ENCODE assay signal across 8 cellular contexts in the genomic region with DNA sequence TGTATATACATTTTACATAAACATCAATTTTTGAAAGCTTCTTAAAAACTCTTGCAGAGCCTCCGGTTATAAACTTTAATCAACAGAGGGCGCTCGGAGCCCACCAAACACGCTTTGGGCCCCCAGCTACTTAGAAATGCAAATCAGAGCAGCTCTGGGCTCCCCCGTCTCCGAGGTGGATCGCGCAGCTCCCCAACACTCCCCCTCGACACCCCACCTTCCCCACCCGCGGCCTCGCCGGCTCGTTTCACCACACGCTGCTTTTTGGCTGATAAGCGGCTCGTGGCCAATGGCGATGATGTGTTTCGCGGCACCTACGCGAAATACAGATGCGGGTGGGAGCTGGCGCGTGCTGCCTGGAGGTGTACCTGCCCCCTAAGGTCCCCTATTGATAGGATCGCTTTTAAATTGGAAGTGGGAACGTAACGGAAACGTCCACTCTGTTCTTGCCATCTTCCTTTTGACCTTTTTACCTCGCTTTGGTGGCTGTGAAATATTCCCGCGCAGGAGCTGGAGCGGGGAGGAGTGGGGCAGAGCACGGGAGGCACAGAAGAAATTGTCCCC. TPM values are rescaled to one million over a fixed set of nuclear protein-coding genes. Genes with fewer than 3 reads are reported as not detected.
DNase-seq lines count a peak whose midpoint lies in the region; ATAC-seq and TF ChIP-seq lines count a peak whose summit lies in the region.

No MANE protein-coding gene starts in this region.

- peaks cover 62% of the 10 kb centered on the region for H3K27me3 Mint-ChIP-seq in activated T-helper 1 cell treated with anti-CD3 and anti-CD28 coated beads, Interleukin-12 subunit alpha, Interleukin-12 subunit beta, Interleukin-2, Interleukin-4 antibody, amounts not matched to agents 30 ng/mL and 10 ng/mL and 1 ng/mL, durations not matched to agents 14 hours and 24 hours and 36 hours (ENCODE audit: insufficient read depth)
- peaks cover 38% of the 10 kb centered on the region for H3K27me3 Mint-ChIP-seq in nephron (ENCODE audit: low read depth)

- intact Hi-C loops in activated T-helper 1 cell treated with anti-CD3 and anti-CD28 coated beads, Interleukin-12 subunit alpha, Interleukin-12 subunit beta, Interleukin-2, Interleukin-4 antibody, amounts not matched to agents 30 ng/mL and 10 ng/mL and 1 ng/mL, durations not matched to agents 14 hours and 24 hours and 36 hours (cut with micrococcal nuclease) = loop anchor here (1.0 to 10.0 kb wide), 8 partner anchors 229 to 1542 kb away; a partner anchor contains a TSS
- intact Hi-C loops in stomach (cut with DNase I; ENCODE audit: low total_unique reads) = loop anchor here (5.0 to 10.0 kb wide), 2 partner anchors 849 to 972 kb away; no protein-coding TSS in a partner anchor

- ATAC-seq in HG02571 (IDR thresholded peaks at IDR 0.05; ENCODE audit: unreplicated experiment) = no peak

- no peaks in the 10 kb centered on the region for H3K9me3 ChIP-seq in stomach

- H3K27me3 ChIP-seq in stomach = peaks cover 0 to 63% (median 44%) of the 10 kb centered on the region in 3 donors

- no peaks in the 10 kb centered on the region for H3K9me3 Mint-ChIP-seq in activated T-helper 1 cell treated with anti-CD3 and anti-CD28 coated beads, Interleukin-12 subunit alpha, Interleukin-12 subunit beta, Interleukin-2, Interleukin-4 antibody, amounts not matched to agents 30 ng/mL and 10 ng/mL and 1 ng/mL, durations not matched to agents 14 hours and 24 hours and 36 hours
- no peaks in the 10 kb centered on the region for H3K9me3 Mint-ChIP-seq in nephron

- H3K36me3 Mint-ChIP-seq in activated T-helper 1 cell treated with anti-CD3 and anti-CD28 coated beads, Interleukin-12 subunit alpha, Interleukin-12 subunit beta, Interleukin-2, Interleukin-4 antibody, amounts not matched to agents 30 ng/mL and 10 ng/mL and 1 ng/mL, durations not matched to agents 14 hours and 24 hours and 36 hours (ENCODE audit: low read depth) = no peaks in the 10 kb centered on the region
- peaks cover 4% of the 10 kb centered on the region for H3K36me3 Mint-ChIP-seq in nephron (ENCODE audit: low read depth)

- peaks cover 35 to 47% (median 44%) of the 10 kb centered on the region in 4 donors for H3K4me1 ChIP-seq in stomach

- WGBS in stomach, 5 donors = 0 to 1% (median 0%) methylated on average over 32 to 34 of the region's 34 CpGs

- TF ChIP-seq POLR2A in stomach (IDR thresholded peaks at IDR 0.05) = no peak

- H3K4me3 ChIP-seq in Jurkat, Clone E6-1 (ENCODE audit: low read length) = peak overlapping the region; percentile 31
- H3K4me3 ChIP-seq in fibroblast of the aortic adventitia (ENCODE audit: low read depth, low read length) = peak overlapping the region; percentile 90
- peak overlapping the region; percentile 64 to 71 (median 66) for H3K4me3 ChIP-seq in stomach

- H3K4me1 Mint-ChIP-seq in activated T-helper 1 cell treated with anti-CD3 and anti-CD28 coated beads, Interleukin-12 subunit alpha, Interleukin-12 subunit beta, Interleukin-2, Interleukin-4 antibody, amounts not matched to agents 30 ng/mL and 10 ng/mL and 1 ng/mL, durations not matched to agents 14 hours and 24 hours and 36 hours (ENCODE audit: low read depth) = peaks cover 13% of the 10 kb centered on the region
- peaks cover 13% of the 10 kb centered on the region for H3K4me1 Mint-ChIP-seq in nephron

- no peak for TF ChIP-seq EP300 in stomach (IDR thresholded peaks at IDR 0.05)

- DNase-seq in ELR (ENCODE audit: low read depth) (peak; percentile 82), RPMI7951 (ENCODE audit: low read depth) (peak; percentile 70), fibroblast of the aortic adventitia (ENCODE audit: low read depth) (peak; percentile 82), stomach (peak; percentile 60)
- peak; percentile 69 for DNase-seq in Jurkat, Clone E6-1 (ENCODE audit: low read depth, low spot score)
- DNase-seq in activated T-helper 1 cell treated with anti-CD3 and anti-CD28 coated beads, Interleukin-12 subunit alpha, Interleukin-12 subunit beta, Interleukin-2, Interleukin-4 antibody, amounts not matched to agents 30 ng/mL and 10 ng/mL and 1 ng/mL, durations not matched to agents 14 hours and 24 hours and 36 hours (ENCODE audit: low spot score) = peak; percentile 25

- peak overlapping the region; percentile 75 for H3K4me3 Mint-ChIP-seq in activated T-helper 1 cell treated with anti-CD3 and anti-CD28 coated beads, Interleukin-12 subunit alpha, Interleukin-12 subunit beta, Interleukin-2, Interleukin-4 antibody, amounts not matched to agents 30 ng/mL and 10 ng/mL and 1 ng/mL, durations not matched to agents 14 hours and 24 hours and 36 hours
- peak overlapping the region; percentile 90 to 93 (median 93) for H3K4me3 Mint-ChIP-seq in nephron

- no peak overlapping the region for H3K27ac Mint-ChIP-seq in activated T-helper 1 cell treated with anti-CD3 and anti-CD28 coated beads, Interleukin-12 subunit alpha, Interleukin-12 subunit beta, Interleukin-2, Interleukin-4 antibody, amounts not matched to agents 30 ng/mL and 10 ng/mL and 1 ng/mL, durations not matched to agents 14 hours and 24 hours and 36 hours
- peak overlapping the region; percentile 71 to 96 (median 89) for H3K27ac Mint-ChIP-seq in nephron

- H3K27ac ChIP-seq in stomach = no peak overlapping the region

- no peaks in the 10 kb centered on the region for H3K36me3 ChIP-seq in stomach

- TF ChIP-seq CTCF in fibroblast of the aortic adventitia (IDR thresholded peaks at IDR 0.05; ENCODE audit: insufficient read depth, low read length) = peak; percentile 69
- peak; percentile 79 to 94 (median 80) for TF ChIP-seq CTCF in nephron (IDR thresholded peaks at IDR 0.05; ENCODE audit: unreplicated experiment in 3 of 3)
- peak in 4 of 7 experiments; percentile 41 to 58 (median 55) for TF ChIP-seq CTCF in stomach (IDR thresholded peaks at IDR 0.05)

RNA-seq across cellular contexts. Expression of a gene that starts 1.6 kb away (rescaled TPM):
- polyA plus RNA-seq in Jurkat, Clone E6-1 (2012; ENCODE audit: insufficient read depth, insufficient read length) = 0.26 TPM
- 2.3 and 2.9 TPM in 2 replicates for total RNA-seq in RPMI7951 (2014; rRNA removed; shearing (Covaris generic))
- total RNA-seq in activated T-helper 1 cell treated with anti-CD3 and anti-CD28 coated beads, Interleukin-12 subunit alpha, Interleukin-12 subunit beta, Interleukin-2, Interleukin-4 antibody, amounts not matched to agents 30 ng/mL and 10 ng/mL and 1 ng/mL, durations not matched to agents 14 hours and 24 hours and 36 hours = 0.07 and 0.13 TPM in 2 replicates
- total RNA-seq in fibroblast of the aortic adventitia (ENCODE audit: low replicate concordance) (4.6 and 20.9 TPM in 2 replicates), stomach (1 to 10 TPM in 3 of 5 donors, under 1 TPM in 1, not detected in 1; 0.89 to 3.2 (median 2.1) TPM)
- under 1 TPM; 0.15 to 0.56 (median 0.33) TPM for polyA plus RNA-seq in stomach

Comparison
In these comparisons a context has a peak if more than half of its experiments do, and no peak if none do; other contexts are left out.
1. DNase-seq: peak in every context shown above with its lines; median percentile 82 in ELR; 82 in fibroblast of the aortic adventitia; 70 in RPMI7951; 69 in Jurkat, Clone E6-1; 60 in stomach; 25 in activated T-helper 1 cell treated with anti-CD3 and anti-CD28 coated beads, Interleukin-12 subunit alpha, Interleukin-12 subunit beta, Interleukin-2, Interleukin-4 antibody, amounts not matched to agents 30 ng/mL and 10 ng/mL and 1 ng/mL, durations not matched to agents 14 hours and 24 hours and 36 hours.
2. H3K4me3 ChIP-seq: peak in every context shown above with its lines; median percentile 90 in fibroblast of the aortic adventitia; 66 in stomach; 31 in Jurkat, Clone E6-1.